In genomic region chr12:10481901-10482300, GRCh38 we compare ENCODE assay signal across 10 cellular contexts. TPM values are rescaled to one million over a fixed set of nuclear protein-coding genes. Genes with fewer than 3 reads are reported as not detected.
"Had no signal": no experiment of that assay in that cellular context is flagged by ENCODE, and none has a peak within 500 bp of the region (broad histone marks: within the 10 kb centered on the region; RNA-seq: fewer than 3 reads in every experiment).

No MANE protein-coding gene starts in this region.

RNA-seq across cellular contexts. Expression of gene KLRC1, which starts 28.7 kb away (rescaled TPM):
- total RNA-seq: activated CD4-positive, alpha-beta T cell treated with anti-CD3 and anti-CD28 coated beads, Interleukin-2, amount 10 ng/mL, durations not matched to agents 7 days and 5 days; astrocyte; MCF 10A; RPMI7951; SJCRH30; WTC11 had no signal

RNA-seq across cellular contexts. Expression of gene KLRC2, which starts 46.1 kb away (rescaled TPM):
- total RNA-seq: activated CD4-positive, alpha-beta T cell treated with anti-CD3 and anti-CD28 coated beads for 36 hours; activated CD4-positive, alpha-beta T cell treated with anti-CD3 and anti-CD28 coated beads, Interleukin-2, amount 10 ng/mL, durations not matched to agents 7 days and 5 days; cardiac septum; SJCRH30; WTC11 had no signal
- polyA plus RNA-seq: adrenal gland, IgD-negative memory B cell had no signal
